In the genomic region with DNA sequence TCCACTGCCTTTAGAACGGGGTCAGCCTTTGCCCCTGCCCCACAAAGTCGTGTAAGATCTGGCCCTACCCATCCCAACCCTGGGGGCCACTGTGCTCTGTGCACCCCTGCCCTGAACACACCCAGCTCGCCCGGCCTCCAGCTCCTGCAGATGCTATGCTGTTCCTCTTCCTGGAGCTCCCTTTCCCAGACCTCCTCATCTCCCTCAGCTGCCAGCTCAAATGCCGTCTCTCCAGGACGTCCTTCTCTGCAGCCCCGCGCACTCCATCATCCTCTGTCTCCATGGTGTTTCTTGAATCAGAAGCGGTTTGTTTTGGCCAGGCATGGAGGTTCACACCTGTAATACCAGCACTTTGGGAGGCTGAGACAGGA, we compare ENCODE assay signal across 17 cellular contexts.
A peak's percentile ranks its signal among the peaks of the same experiment; 100 is the strongest.
DNase-seq lines count a peak whose midpoint lies in the region; ATAC-seq and TF ChIP-seq lines count a peak whose summit lies in the region.
"Had no signal": no experiment of that assay in that cellular context is flagged by ENCODE, and none has a peak within 500 bp of the region (broad histone marks: within the 10 kb centered on the region; RNA-seq: fewer than 3 reads in every experiment).

No MANE protein-coding gene starts in this region.

- H3K4me3 Mint-ChIP-seq in stimulated activated naive CD8-positive, alpha-beta T cell treated with anti-CD3 and anti-CD28 coated beads, Interleukin-15, Interleukin-2, amounts not matched to agents 100 ng/mL and 50 ng/mL, for 24 hours: no peak overlapping the region
- H3K4me3 Mint-ChIP-seq in central memory CD8-positive, alpha-beta T cell: peak overlapping the region; percentile 50
- H3K4me3 Mint-ChIP-seq in neural progenitor cell: peak overlapping the region; percentile 14
- no peak overlapping the region for H3K4me3 Mint-ChIP-seq in activated naive CD4-positive, alpha-beta T cell treated with anti-CD3 and anti-CD28 coated beads for 36 hours
- H3K4me3 Mint-ChIP-seq: mesothelial cell of epicardium had no signal

- peaks cover 29% of the 10 kb centered on the region for H4K20me1 ChIP-seq in neural progenitor cell (ENCODE audit: low read depth)

- H3F3A ChIP-seq in neural progenitor cell (ENCODE audit: low read depth): no peaks in the 10 kb centered on the region

- no peaks in the 10 kb centered on the region for H3K9me3 Mint-ChIP-seq in stimulated activated naive CD8-positive, alpha-beta T cell treated with anti-CD3 and anti-CD28 coated beads, Interleukin-15, Interleukin-2, amounts not matched to agents 100 ng/mL and 50 ng/mL, for 24 hours
- no peaks in the 10 kb centered on the region for H3K9me3 Mint-ChIP-seq in central memory CD8-positive, alpha-beta T cell
- no peaks in the 10 kb centered on the region for H3K9me3 Mint-ChIP-seq in neural progenitor cell
- H3K9me3 Mint-ChIP-seq in activated naive CD4-positive, alpha-beta T cell treated with anti-CD3 and anti-CD28 coated beads for 36 hours: no peaks in the 10 kb centered on the region
- H3K9me3 Mint-ChIP-seq: activated CD4-positive, alpha-beta T cell treated with anti-CD3 and anti-CD28 coated beads, Interleukin-2, amount 10 ng/mL, durations not matched to agents 7 days and 5 days; mesothelial cell of epicardium; T-cell had no signal

- intact Hi-C loops in ascending aorta (cut with DNase I): no loop called here
- intact Hi-C loops in activated naive CD4-positive, alpha-beta T cell treated with anti-CD3 and anti-CD28 coated beads for 36 hours (cut with micrococcal nuclease): no loop called here

- H3K27ac Mint-ChIP-seq in stimulated activated naive CD8-positive, alpha-beta T cell treated with anti-CD3 and anti-CD28 coated beads, Interleukin-15, Interleukin-2, amounts not matched to agents 100 ng/mL and 50 ng/mL, for 24 hours: peak overlapping the region; percentile 41
- H3K27ac Mint-ChIP-seq in central memory CD8-positive, alpha-beta T cell (ENCODE audit: low read depth): peak overlapping the region; percentile 84
- no peak overlapping the region for H3K27ac Mint-ChIP-seq in neural progenitor cell
- H3K27ac Mint-ChIP-seq in activated naive CD4-positive, alpha-beta T cell treated with anti-CD3 and anti-CD28 coated beads for 36 hours: no peak overlapping the region
- H3K27ac Mint-ChIP-seq: activated CD4-positive, alpha-beta T cell treated with anti-CD3 and anti-CD28 coated beads, Interleukin-2, amount 10 ng/mL, durations not matched to agents 7 days and 5 days; mesothelial cell of epicardium had no signal

- no peak for ATAC-seq in stimulated activated naive CD8-positive, alpha-beta T cell treated with anti-CD3 and anti-CD28 coated beads, Interleukin-15, Interleukin-2, amounts not matched to agents 100 U/mL and 50 U/mL, for 24 hours
- no peak for ATAC-seq in central memory CD8-positive, alpha-beta T cell (replicated peaks; ENCODE audit: extremely low read depth, poor library complexity, severe bottlenecking)

- peaks cover 7% of the 10 kb centered on the region for H3K4me1 ChIP-seq in neural progenitor cell
- peaks cover 0 to 6% of the 10 kb centered on the region in 2 donors for H3K4me1 ChIP-seq in ascending aorta

- no peak overlapping the region for H2AFZ ChIP-seq in neural progenitor cell (replicated peaks)

- peaks cover 30% of the 10 kb centered on the region for H3K4me1 Mint-ChIP-seq in stimulated activated naive CD8-positive, alpha-beta T cell treated with anti-CD3 and anti-CD28 coated beads, Interleukin-15, Interleukin-2, amounts not matched to agents 100 ng/mL and 50 ng/mL, for 24 hours (ENCODE audit: low read depth)
- peaks cover 20% of the 10 kb centered on the region for H3K4me1 Mint-ChIP-seq in central memory CD8-positive, alpha-beta T cell
- peaks cover 30% of the 10 kb centered on the region for H3K4me1 Mint-ChIP-seq in neural progenitor cell
- H3K4me1 Mint-ChIP-seq in activated naive CD4-positive, alpha-beta T cell treated with anti-CD3 and anti-CD28 coated beads for 36 hours (ENCODE audit: low read depth): peaks cover 11% of the 10 kb centered on the region

- TF ChIP-seq CTCF in neural progenitor cell (IDR thresholded peaks at IDR 0.05) (no peak), ascending aorta (IDR thresholded peaks at IDR 0.05) (no peak)

- CTCF ChIA-PET in activated naive CD4-positive, alpha-beta T cell treated with anti-CD3 and anti-CD28 coated beads for 36 hours (lab: Charles Lee): no interaction called here

- H3K36me3 ChIP-seq in neural progenitor cell (no peaks in the 10 kb centered on the region), ascending aorta (peaks cover 9 to 34% of the 10 kb centered on the region in 2 donors)
- H3K36me3 ChIP-seq: neutrophil had no signal

- H3K9me3 ChIP-seq in neural progenitor cell (ENCODE audit: low read depth) (no peaks in the 10 kb centered on the region), ascending aorta (no peaks in the 10 kb centered on the region)
- H3K9me3 ChIP-seq: neutrophil had no signal

- peaks cover 8% of the 10 kb centered on the region for H3K27me3 Mint-ChIP-seq in stimulated activated naive CD8-positive, alpha-beta T cell treated with anti-CD3 and anti-CD28 coated beads, Interleukin-15, Interleukin-2, amounts not matched to agents 100 ng/mL and 50 ng/mL, for 24 hours
- H3K27me3 Mint-ChIP-seq in central memory CD8-positive, alpha-beta T cell: peaks cover 51% of the 10 kb centered on the region
- peaks cover 7% of the 10 kb centered on the region for H3K27me3 Mint-ChIP-seq in neural progenitor cell (ENCODE audit: insufficient read depth, low read depth)
- H3K27me3 Mint-ChIP-seq in activated naive CD4-positive, alpha-beta T cell treated with anti-CD3 and anti-CD28 coated beads for 36 hours (ENCODE audit: low read depth): peaks cover 19% of the 10 kb centered on the region

- H3K36me3 Mint-ChIP-seq in stimulated activated naive CD8-positive, alpha-beta T cell treated with anti-CD3 and anti-CD28 coated beads, Interleukin-15, Interleukin-2, amounts not matched to agents 100 ng/mL and 50 ng/mL, for 24 hours (ENCODE audit: low read depth): no peaks in the 10 kb centered on the region
- peaks cover 2% of the 10 kb centered on the region for H3K36me3 Mint-ChIP-seq in central memory CD8-positive, alpha-beta T cell (ENCODE audit: insufficient read depth)
- peaks cover 66% of the 10 kb centered on the region for H3K36me3 Mint-ChIP-seq in neural progenitor cell
- no peaks in the 10 kb centered on the region for H3K36me3 Mint-ChIP-seq in activated naive CD4-positive, alpha-beta T cell treated with anti-CD3 and anti-CD28 coated beads for 36 hours (ENCODE audit: low read depth)
- H3K36me3 Mint-ChIP-seq: T-cell had no signal

- H3K79me2 ChIP-seq in neural progenitor cell (ENCODE audit: low read depth): peaks cover 88% of the 10 kb centered on the region

- H3K27ac ChIP-seq in neural progenitor cell (no peak overlapping the region), ascending aorta (no peak overlapping the region)
- H3K27ac ChIP-seq: neutrophil had no signal

- DNase-seq in stimulated activated naive CD8-positive, alpha-beta T cell treated with anti-CD3 and anti-CD28 coated beads, Interleukin-15, Interleukin-2, amounts not matched to agents 100 U/mL and 50 U/mL, for 24 hours: no peak
- DNase-seq in central memory CD8-positive, alpha-beta T cell (ENCODE audit: low spot score in 2 of 2): no peak
- DNase-seq in neural progenitor cell (ENCODE audit: low spot score): no peak
- no peak for DNase-seq in midbrain (lab: John Stamatoyannopoulos, UW)
- no peak for DNase-seq in ascending aorta (ENCODE audit: low spot score in 2 of 2)
- no peak for DNase-seq in activated naive CD4-positive, alpha-beta T cell treated with anti-CD3 and anti-CD28 coated beads for 36 hours
- no peak for DNase-seq in glomerular visceral epithelial cell (ENCODE audit: extremely low spot score)
- DNase-seq: ACHN; activated CD4-positive, alpha-beta T cell treated with anti-CD3 and anti-CD28 coated beads, Interleukin-2, amount 10 ng/mL, durations not matched to agents 7 days and 5 days; DMS53; effector memory CD4-positive, alpha-beta T cell; NCI-H1694 treated with DMSO at 0.1 percent for 48 hours; NCI-H748 treated with DMSO at 0.1 percent for 48 hours had no signal

- no peak overlapping the region for H3K4me2 ChIP-seq in neural progenitor cell

- H3K4me3 ChIP-seq in neural progenitor cell (no peak overlapping the region), ascending aorta (no peak overlapping the region)

- no peak overlapping the region for H3K9ac ChIP-seq in neural progenitor cell

- no peaks in the 10 kb centered on the region for H3K27me3 ChIP-seq in neural progenitor cell
- H3K27me3 ChIP-seq in ascending aorta: no peaks in the 10 kb centered on the region
- H3K27me3 ChIP-seq: neutrophil had no signal

Comparison
In these comparisons a context has a peak if more than half of its experiments do, and no peak if none do; other contexts are left out.
1. H3K27ac Mint-ChIP-seq: peak in stimulated activated naive CD8-positive, alpha-beta T cell treated with anti-CD3 and anti-CD28 coated beads, Interleukin-15, Interleukin-2, amounts not matched to agents 100 ng/mL and 50 ng/mL, for 24 hours (single experiment) and central memory CD8-positive, alpha-beta T cell (single experiment); none in neural progenitor cell (single experiment) and activated naive CD4-positive, alpha-beta T cell treated with anti-CD3 and anti-CD28 coated beads for 36 hours (single experiment).
2. H3K4me3 Mint-ChIP-seq: peak in central memory CD8-positive, alpha-beta T cell (single experiment) and neural progenitor cell (single experiment); none in stimulated activated naive CD8-positive, alpha-beta T cell treated with anti-CD3 and anti-CD28 coated beads, Interleukin-15, Interleukin-2, amounts not matched to agents 100 ng/mL and 50 ng/mL, for 24 hours (single experiment) and activated naive CD4-positive, alpha-beta T cell treated with anti-CD3 and anti-CD28 coated beads for 36 hours (single experiment).